1 cellular context compared by ENCODE assay signal in the genomic region with DNA sequence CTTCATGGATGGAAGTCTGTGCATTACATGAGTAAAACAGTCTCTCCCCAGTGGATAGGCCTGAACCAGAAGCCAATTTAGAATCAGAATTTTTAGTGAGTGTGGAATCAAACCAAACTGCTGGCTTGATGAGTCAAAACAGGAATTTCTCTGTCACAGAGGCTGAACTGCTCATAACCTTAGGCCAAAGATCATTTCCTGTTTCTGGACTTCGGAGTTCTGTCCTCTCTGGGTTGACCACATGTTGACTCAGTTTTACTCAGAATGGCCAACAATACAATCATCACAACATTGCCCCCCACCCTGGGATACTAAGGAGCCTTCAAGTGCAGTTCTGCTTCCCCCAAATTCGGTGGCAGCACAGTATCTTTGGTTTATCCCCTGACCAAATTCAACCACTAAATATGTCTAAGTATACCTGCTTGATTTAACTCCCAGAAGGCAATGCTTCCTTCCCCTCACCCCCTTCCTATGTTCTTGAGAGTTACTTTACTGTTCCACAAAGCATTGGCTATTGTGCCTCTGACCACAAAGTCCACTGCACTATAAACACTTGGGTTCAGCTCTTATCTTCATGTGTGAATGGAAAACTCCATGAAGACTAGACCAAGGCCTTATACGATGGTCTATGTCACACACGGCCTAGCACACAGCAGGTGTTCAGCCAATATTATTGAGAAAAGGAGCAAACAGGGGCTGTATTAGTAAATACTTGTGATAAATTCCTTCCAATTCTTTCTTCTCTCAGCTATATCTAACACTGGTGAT.
TF ChIP-seq lines count a peak whose summit lies in the region.

No MANE protein-coding gene starts in this region.

TF ChIP-seq in HepG2, 621 proteins besides CTCF, POLR2A, EP300 and RAD21 (continued from another document and continues in another):
- 0 out of 2 replicates have a peak, but pooled peaks have one; percentile 25 for TF ChIP-seq ERF (CRISPR knock-in tag; IDR thresholded peaks at IDR 0.05)
- TF ChIP-seq TCF7 (IDR thresholded peaks at IDR 0.05; ENCODE audit: low read depth) = no peak
- TF ChIP-seq ZNF558 (CRISPR knock-in tag; IDR thresholded peaks at IDR 0.05; ENCODE audit: borderline replicate concordance) = no peak
- TF ChIP-seq SP2 (CRISPR knock-in tag; IDR thresholded peaks at IDR 0.05) = no peak
- peak; percentile 54; the same call in 1 of the 2 replicates for TF ChIP-seq DMAP1 (CRISPR knock-in tag; IDR thresholded peaks at IDR 0.05)
- no peak for TF ChIP-seq ZNF263 (CRISPR knock-in tag; IDR thresholded peaks at IDR 0.05)
- no peak for TF ChIP-seq ARNTL (CRISPR knock-in tag; IDR thresholded peaks at IDR 0.05)
- TF ChIP-seq HMGXB4 (CRISPR knock-in tag; IDR thresholded peaks at IDR 0.05; ENCODE audit: borderline replicate concordance in 1 of 2, low read depth in 1 of 2) = 0 out of 4 replicates have a peak, but pooled peaks of 1 of the 2 experiments have one; percentile 29
- TF ChIP-seq CREBL2 (CRISPR knock-in tag; IDR thresholded peaks at IDR 0.05; ENCODE audit: borderline replicate concordance) = no peak
- TF ChIP-seq SMYD3 (CRISPR knock-in tag; IDR thresholded peaks at IDR 0.05) = no peak
- TF ChIP-seq ESRRA (CRISPR knock-in tag; IDR thresholded peaks at IDR 0.05; ENCODE audit: low read depth) = no peak
- no peak for TF ChIP-seq ZNF567 (CRISPR knock-in tag; IDR thresholded peaks at IDR 0.05; ENCODE audit: borderline replicate concordance)
- no peak for TF ChIP-seq ZNF280B (CRISPR knock-in tag; IDR thresholded peaks at IDR 0.05; ENCODE audit: borderline replicate concordance)
- no peak for TF ChIP-seq HES4 (CRISPR knock-in tag; IDR thresholded peaks at IDR 0.05; ENCODE audit: borderline replicate concordance)
- peak; percentile 23; the same call in 1 of the 2 replicates for TF ChIP-seq GATAD1 (CRISPR knock-in tag; IDR thresholded peaks at IDR 0.05)
- peak; percentile 81; the same call in 1 of the 2 replicates for TF ChIP-seq AHDC1 (CRISPR knock-in tag; IDR thresholded peaks at IDR 0.05; ENCODE audit: borderline replicate concordance)
- TF ChIP-seq NR2F1 (CRISPR knock-in tag; IDR thresholded peaks at IDR 0.05) = peak; percentile 24 to 77; a peak in 2 of 4 replicates
- no peak for TF ChIP-seq MYC (CRISPR knock-in tag; IDR thresholded peaks at IDR 0.05; ENCODE audit: borderline replicate concordance)
- no peak for TF ChIP-seq ZNF205 (CRISPR knock-in tag; IDR thresholded peaks at IDR 0.05)
- no peak for TF ChIP-seq ZBTB21 (CRISPR knock-in tag; IDR thresholded peaks at IDR 0.05)
- peak in 1 of 2 experiments; percentile 49; a peak in 1 of 4 replicates for TF ChIP-seq KLF16 (CRISPR knock-in tag; IDR thresholded peaks at IDR 0.05)
- TF ChIP-seq ZNF768 (CRISPR knock-in tag; IDR thresholded peaks at IDR 0.05) = no peak
- no peak for TF ChIP-seq ZNF367 (CRISPR knock-in tag; IDR thresholded peaks at IDR 0.05; ENCODE audit: borderline replicate concordance)
- TF ChIP-seq, protein P1, sequence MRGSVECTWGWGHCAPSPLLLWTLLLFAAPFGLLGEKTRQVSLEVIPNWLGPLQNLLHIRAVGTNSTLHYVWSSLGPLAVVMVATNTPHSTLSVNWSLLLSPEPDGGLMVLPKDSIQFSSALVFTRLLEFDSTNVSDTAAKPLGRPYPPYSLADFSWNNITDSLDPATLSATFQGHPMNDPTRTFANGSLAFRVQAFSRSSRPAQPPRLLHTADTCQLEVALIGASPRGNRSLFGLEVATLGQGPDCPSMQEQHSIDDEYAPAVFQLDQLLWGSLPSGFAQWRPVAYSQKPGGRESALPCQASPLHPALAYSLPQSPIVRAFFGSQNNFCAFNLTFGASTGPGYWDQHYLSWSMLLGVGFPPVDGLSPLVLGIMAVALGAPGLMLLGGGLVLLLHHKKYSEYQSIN (CRISPR knock-in tag; IDR thresholded peaks at IDR 0.05; ENCODE audit: borderline replicate concordance) = no peak; the same call in 1 of the 2 replicates
- no peak for TF ChIP-seq GABPA (IDR thresholded peaks at IDR 0.05; ENCODE audit: low read depth, low read length)
- peak; percentile 76 for TF ChIP-seq GABPA (CRISPR knock-in tag; IDR thresholded peaks at IDR 0.05; ENCODE audit: low read depth)
- TF ChIP-seq MATR3 (CRISPR knock-in tag; IDR thresholded peaks at IDR 0.05) = no peak
- no peak for TF ChIP-seq ZNF446 (CRISPR knock-in tag; IDR thresholded peaks at IDR 0.05)
- TF ChIP-seq, protein P2, sequence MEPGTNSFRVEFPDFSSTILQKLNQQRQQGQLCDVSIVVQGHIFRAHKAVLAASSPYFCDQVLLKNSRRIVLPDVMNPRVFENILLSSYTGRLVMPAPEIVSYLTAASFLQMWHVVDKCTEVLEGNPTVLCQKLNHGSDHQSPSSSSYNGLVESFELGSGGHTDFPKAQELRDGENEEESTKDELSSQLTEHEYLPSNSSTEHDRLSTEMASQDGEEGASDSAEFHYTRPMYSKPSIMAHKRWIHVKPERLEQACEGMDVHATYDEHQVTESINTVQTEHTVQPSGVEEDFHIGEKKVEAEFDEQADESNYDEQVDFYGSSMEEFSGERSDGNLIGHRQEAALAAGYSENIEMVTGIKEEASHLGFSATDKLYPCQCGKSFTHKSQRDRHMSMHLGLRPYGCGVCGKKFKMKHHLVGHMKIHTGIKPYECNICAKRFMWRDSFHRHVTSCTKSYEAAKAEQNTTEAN (CRISPR knock-in tag; conservative IDR thresholded peaks at IDR 0.05) = no peak
- no peak for TF ChIP-seq AKAP8 (CRISPR knock-in tag; IDR thresholded peaks at IDR 0.05)
- no peak for TF ChIP-seq ZMYM3 (CRISPR knock-in tag; IDR thresholded peaks at IDR 0.05)
- no peak for TF ChIP-seq ZNF749 (CRISPR knock-in tag; IDR thresholded peaks at IDR 0.05; ENCODE audit: borderline replicate concordance)
- no peak for TF ChIP-seq ZBTB44 (CRISPR knock-in tag; IDR thresholded peaks at IDR 0.05)
- no peak for TF ChIP-seq HNRNPK (IDR thresholded peaks at IDR 0.05; ENCODE audit: low read depth, low read length, poor library complexity, severe bottlenecking)
- TF ChIP-seq ZNF879 (CRISPR knock-in tag; IDR thresholded peaks at IDR 0.05) = no peak
- no peak for TF ChIP-seq ZSCAN21 (CRISPR knock-in tag; IDR thresholded peaks at IDR 0.05; ENCODE audit: borderline replicate concordance)
- TF ChIP-seq, protein P3, sequence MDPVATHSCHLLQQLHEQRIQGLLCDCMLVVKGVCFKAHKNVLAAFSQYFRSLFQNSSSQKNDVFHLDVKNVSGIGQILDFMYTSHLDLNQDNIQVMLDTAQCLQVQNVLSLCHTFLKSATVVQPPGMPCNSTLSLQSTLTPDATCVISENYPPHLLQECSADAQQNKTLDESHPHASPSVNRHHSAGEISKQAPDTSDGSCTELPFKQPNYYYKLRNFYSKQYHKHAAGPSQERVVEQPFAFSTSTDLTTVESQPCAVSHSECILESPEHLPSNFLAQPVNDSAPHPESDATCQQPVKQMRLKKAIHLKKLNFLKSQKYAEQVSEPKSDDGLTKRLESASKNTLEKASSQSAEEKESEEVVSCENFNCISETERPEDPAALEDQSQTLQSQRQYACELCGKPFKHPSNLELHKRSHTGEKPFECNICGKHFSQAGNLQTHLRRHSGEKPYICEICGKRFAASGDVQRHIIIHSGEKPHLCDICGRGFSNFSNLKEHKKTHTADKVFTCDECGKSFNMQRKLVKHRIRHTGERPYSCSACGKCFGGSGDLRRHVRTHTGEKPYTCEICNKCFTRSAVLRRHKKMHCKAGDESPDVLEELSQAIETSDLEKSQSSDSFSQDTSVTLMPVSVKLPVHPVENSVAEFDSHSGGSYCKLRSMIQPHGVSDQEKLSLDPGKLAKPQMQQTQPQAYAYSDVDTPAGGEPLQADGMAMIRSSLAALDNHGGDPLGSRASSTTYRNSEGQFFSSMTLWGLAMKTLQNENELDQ (CRISPR knock-in tag; IDR thresholded peaks at IDR 0.05; ENCODE audit: borderline replicate concordance) = no peak
- no peak for TF ChIP-seq FOXK2 (IDR thresholded peaks at IDR 0.05)
- TF ChIP-seq ZNF33A (CRISPR knock-in tag; IDR thresholded peaks at IDR 0.05; ENCODE audit: borderline replicate concordance) = no peak
- TF ChIP-seq YY1 (IDR thresholded peaks at IDR 0.05; ENCODE audit: insufficient read depth, insufficient replicate concordance, low read depth, low read length) = no peak
- no peak for TF ChIP-seq ZFAT (CRISPR knock-in tag; conservative IDR thresholded peaks at IDR 0.05)
- no peak for TF ChIP-seq NR2C2 (CRISPR knock-in tag; IDR thresholded peaks at IDR 0.05; ENCODE audit: borderline replicate concordance)
- no peak for TF ChIP-seq MBNL3 (CRISPR knock-in tag; conservative IDR thresholded peaks at IDR 0.05)
- no peak for TF ChIP-seq ZNF780A (CRISPR knock-in tag; IDR thresholded peaks at IDR 0.05)
- TF ChIP-seq, protein P4, sequence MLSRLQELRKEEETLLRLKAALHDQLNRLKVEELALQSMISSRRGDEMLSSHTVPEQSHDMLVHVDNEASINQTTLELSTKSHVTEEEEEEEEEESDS (CRISPR knock-in tag; IDR thresholded peaks at IDR 0.05; ENCODE audit: borderline replicate concordance) = no peak
- TF ChIP-seq MTF2 (CRISPR knock-in tag; IDR thresholded peaks at IDR 0.05; ENCODE audit: borderline replicate concordance) = no peak
- peak; percentile 37; the same call in 1 of the 2 replicates for TF ChIP-seq HMG20A (CRISPR knock-in tag; IDR thresholded peaks at IDR 0.05; ENCODE audit: borderline replicate concordance)
- TF ChIP-seq ZNF572 (CRISPR knock-in tag; IDR thresholded peaks at IDR 0.05) = no peak
- no peak for TF ChIP-seq TBP (CRISPR knock-in tag; IDR thresholded peaks at IDR 0.05)
- no peak for TF ChIP-seq TCF12 (IDR thresholded peaks at IDR 0.05)
- no peak for TF ChIP-seq TCF12 (CRISPR knock-in tag; IDR thresholded peaks at IDR 0.05)
- TF ChIP-seq ZNF556 (CRISPR knock-in tag; IDR thresholded peaks at IDR 0.05; ENCODE audit: borderline replicate concordance) = no peak
- no peak for TF ChIP-seq NFKBIZ (CRISPR knock-in tag; IDR thresholded peaks at IDR 0.05)
